20 cellular contexts compared by ENCODE assay signal in genomic region chr9:71306134-71306533, GRCh38.
DNase-seq lines count a peak whose midpoint lies in the region; ATAC-seq and TF ChIP-seq lines count a peak whose summit lies in the region.
"Had no signal": no experiment of that assay in that cellular context is flagged by ENCODE, and none has a peak within 500 bp of the region (broad histone marks: within the 10 kb centered on the region; RNA-seq: fewer than 3 reads in every experiment).

No MANE protein-coding gene starts in this region.

- peaks cover 25% of the 10 kb centered on the region for H3K4me1 ChIP-seq in neural progenitor cell
- H3K4me1 ChIP-seq: upper lobe of left lung had no signal

- TF ChIP-seq CTCF in neural progenitor cell (IDR thresholded peaks at IDR 0.05) (no peak), GM13977 (IDR thresholded peaks at IDR 0.05; ENCODE audit: extremely low read depth, insufficient read depth, missing control alignments) (no peak)

- H3K36me3 Mint-ChIP-seq in neural progenitor cell: no peaks in the 10 kb centered on the region
- no peaks in the 10 kb centered on the region for H3K36me3 Mint-ChIP-seq in activated T-helper 2 cell treated with anti-CD3 and anti-CD28 coated beads, Interferon-gamma antibody, Interleukin-2, Interleukin-4, amounts not matched to agents 10 μg/mL and 5 μg/mL and 100 μg/mL, durations not matched to agents 14 hours and 24 hours and 36 hours (ENCODE audit: low read depth)
- H3K36me3 Mint-ChIP-seq: naive thymus-derived CD8-positive, alpha-beta T cell; T-cell had no signal

- peaks cover 2% of the 10 kb centered on the region for H3K9me3 Mint-ChIP-seq in neural progenitor cell
- no peaks in the 10 kb centered on the region for H3K9me3 Mint-ChIP-seq in activated T-helper 2 cell treated with anti-CD3 and anti-CD28 coated beads, Interferon-gamma antibody, Interleukin-2, Interleukin-4, amounts not matched to agents 10 μg/mL and 5 μg/mL and 100 μg/mL, durations not matched to agents 14 hours and 24 hours and 36 hours
- H3K9me3 Mint-ChIP-seq: activated T-helper 17 cell treated with anti-CD3 and anti-CD28 coated beads, Interleukin-2, amount 50 U/mL, for 72 hours; naive thymus-derived CD8-positive, alpha-beta T cell; T-cell had no signal

- H3K27me3 Mint-ChIP-seq in neural progenitor cell (ENCODE audit: insufficient read depth, low read depth): peaks cover 3% of the 10 kb centered on the region
- no peaks in the 10 kb centered on the region for H3K27me3 Mint-ChIP-seq in activated T-helper 2 cell treated with anti-CD3 and anti-CD28 coated beads, Interferon-gamma antibody, Interleukin-2, Interleukin-4, amounts not matched to agents 10 μg/mL and 5 μg/mL and 100 μg/mL, durations not matched to agents 14 hours and 24 hours and 36 hours (ENCODE audit: low read depth)
- H3K27me3 Mint-ChIP-seq: activated T-helper 17 cell treated with anti-CD3 and anti-CD28 coated beads, Interleukin-2, amount 50 U/mL, for 72 hours had no signal

- peak; percentile 75 for ATAC-seq in GM18873 (IDR thresholded peaks at IDR 0.05; ENCODE audit: low FRiP score, unreplicated experiment)
- ATAC-seq in GM21619 (IDR thresholded peaks at IDR 0.05; ENCODE audit: unreplicated experiment): peak; percentile 55
- peak; percentile 61 for ATAC-seq in HG02973 (IDR thresholded peaks at IDR 0.05; ENCODE audit: unreplicated experiment)
- ATAC-seq: activated T-helper 17 cell treated with anti-CD3 and anti-CD28 coated beads, Interleukin-2, amount 50 U/mL, for 72 hours; naive thymus-derived CD8-positive, alpha-beta T cell; T-cell had no signal

- no peak overlapping the region for H3K4me3 Mint-ChIP-seq in neural progenitor cell
- no peak overlapping the region for H3K4me3 Mint-ChIP-seq in activated T-helper 2 cell treated with anti-CD3 and anti-CD28 coated beads, Interferon-gamma antibody, Interleukin-2, Interleukin-4, amounts not matched to agents 10 μg/mL and 5 μg/mL and 100 μg/mL, durations not matched to agents 14 hours and 24 hours and 36 hours (ENCODE audit: low read depth)
- H3K4me3 Mint-ChIP-seq: activated T-helper 17 cell treated with anti-CD3 and anti-CD28 coated beads, Interleukin-2, amount 50 U/mL, for 72 hours; naive thymus-derived CD8-positive, alpha-beta T cell; T-cell had no signal

- H3F3A ChIP-seq in neural progenitor cell (ENCODE audit: low read depth): peaks cover 7% of the 10 kb centered on the region

- H2AFZ ChIP-seq in neural progenitor cell (replicated peaks): no peak overlapping the region

- no peak overlapping the region for H3K27ac ChIP-seq in neural progenitor cell
- H3K27ac ChIP-seq in substantia nigra (ENCODE audit: low read depth, low read length, poor library complexity, severe bottlenecking): no peak overlapping the region
- H3K27ac ChIP-seq: upper lobe of left lung, VCaP had no signal

- H3K4me3 ChIP-seq in neural progenitor cell: no peak overlapping the region
- H3K4me3 ChIP-seq: upper lobe of left lung had no signal

- in situ Hi-C loops in GM13977 (cut with MboI; ENCODE audit: low pct_unique_long_range_greater_than_20kb, low sequenced_read_pairs, unreplicated experiment): no loop called here

- no peaks in the 10 kb centered on the region for H3K27me3 ChIP-seq in neural progenitor cell
- H3K27me3 ChIP-seq: upper lobe of left lung had no signal

- H4K20me1 ChIP-seq in neural progenitor cell (ENCODE audit: low read depth): no peaks in the 10 kb centered on the region

- peaks cover 26% of the 10 kb centered on the region for H3K4me1 Mint-ChIP-seq in neural progenitor cell
- H3K4me1 Mint-ChIP-seq in activated T-helper 2 cell treated with anti-CD3 and anti-CD28 coated beads, Interferon-gamma antibody, Interleukin-2, Interleukin-4, amounts not matched to agents 10 μg/mL and 5 μg/mL and 100 μg/mL, durations not matched to agents 14 hours and 24 hours and 36 hours (ENCODE audit: low read depth): no peaks in the 10 kb centered on the region
- H3K4me1 Mint-ChIP-seq: activated T-helper 17 cell treated with anti-CD3 and anti-CD28 coated beads, Interleukin-2, amount 50 U/mL, for 72 hours; naive thymus-derived CD8-positive, alpha-beta T cell; T-cell had no signal

- no peaks in the 10 kb centered on the region for H3K79me2 ChIP-seq in neural progenitor cell (ENCODE audit: low read depth)

- peak overlapping the region; percentile 88 for H3K27ac Mint-ChIP-seq in neural progenitor cell
- H3K27ac Mint-ChIP-seq in activated T-helper 2 cell treated with anti-CD3 and anti-CD28 coated beads, Interferon-gamma antibody, Interleukin-2, Interleukin-4, amounts not matched to agents 10 μg/mL and 5 μg/mL and 100 μg/mL, durations not matched to agents 14 hours and 24 hours and 36 hours: no peak overlapping the region
- H3K27ac Mint-ChIP-seq: activated T-helper 17 cell treated with anti-CD3 and anti-CD28 coated beads, Interleukin-2, amount 50 U/mL, for 72 hours; naive thymus-derived CD8-positive, alpha-beta T cell; T-cell had no signal

- H3K9ac ChIP-seq in neural progenitor cell: no peak overlapping the region

- H3K9me3 ChIP-seq in neural progenitor cell (ENCODE audit: low read depth): no peaks in the 10 kb centered on the region
- H3K9me3 ChIP-seq: upper lobe of left lung had no signal

- no peaks in the 10 kb centered on the region for H3K36me3 ChIP-seq in neural progenitor cell
- H3K36me3 ChIP-seq: upper lobe of left lung had no signal

- intact Hi-C loops in activated T-helper 2 cell treated with anti-CD3 and anti-CD28 coated beads, Interferon-gamma antibody, Interleukin-2, Interleukin-4, amounts not matched to agents 10 μg/mL and 5 μg/mL and 100 μg/mL, durations not matched to agents 14 hours and 24 hours and 36 hours (cut with micrococcal nuclease): no loop called here

- no peak for DNase-seq in neural progenitor cell (ENCODE audit: low spot score)
- DNase-seq in substantia nigra (lab: John Stamatoyannopoulos, UW): no peak
- DNase-seq in activated T-helper 2 cell treated with anti-CD3 and anti-CD28 coated beads, Interferon-gamma antibody, Interleukin-2, Interleukin-4, amounts not matched to agents 10 μg/mL and 5 μg/mL and 100 μg/mL, durations not matched to agents 14 hours and 24 hours and 36 hours (ENCODE audit: low spot score): no peak
- DNase-seq in stimulated activated CD4-positive, alpha-beta T cell treated with anti-CD3 and anti-CD28 coated beads, Interleukin-2, amount 100 ng/mL, for 24 hours: no peak
- no peak for DNase-seq in GM13977 (ENCODE audit: low spot score)
- DNase-seq: Calu3; central memory CD4-positive, alpha-beta T cell; effector CD8-positive, alpha-beta T cell; islet precursor cell; naive thymus-derived CD8-positive, alpha-beta T cell; NCI-H146; NCI-H345; stimulated activated naive CD4-positive, alpha-beta T cell treated with Interleukin-2 at 50 U/mL for 16 hours; T-cell; upper lobe of left lung had no signal

- no peak overlapping the region for H3K4me2 ChIP-seq in neural progenitor cell
